In genomic region chr1:176863613-176864012, GRCh38 we compare ENCODE assay signal across 28 cellular contexts.
"Had no signal": no experiment of that assay in that cellular context is flagged by ENCODE, and none has a peak within 500 bp of the region (broad histone marks: within the 10 kb centered on the region; RNA-seq: fewer than 3 reads in every experiment).

No MANE protein-coding gene starts in this region.

- H3K27me3 ChIP-seq: SJSA1 had no signal

- DNase-seq: activated B cell treated with CpG ODN at 0.5 μM for 24 hours; activated CD4-positive, alpha-beta T cell treated with anti-CD3 and anti-CD28 coated beads for 1 hour; activated CD4-positive, alpha-beta T cell treated with anti-CD3 and anti-CD28 coated beads, Interleukin-2, amount 10 ng/mL, durations not matched to agents 24 days and 14 days; activated CD4-positive, alpha-beta T cell treated with anti-CD3 and anti-CD28 coated beads, Interleukin-2, amount 50 U/mL, for 48 hours; activated CD8-positive, alpha-beta memory T cell treated with anti-CD3 and anti-CD28 coated beads, Interleukin-2, amount 10 ng/mL, durations not matched to agents 7 days and 5 days; activated effector memory CD4-positive, alpha-beta T cell treated with Interleukin-2 at 50 U/mL for 16 hours; activated naive CD4-positive, alpha-beta T cell; activated T-cell treated with anti-CD3 and anti-CD28 coated beads, Interleukin-2, amount 50 U/mL, for 24 hours; aorta; central memory CD4-positive, alpha-beta T cell; IMR-90; KG1; NCI-H1105 treated with DMSO at 0.1 percent for 48 hours; NCI-H146; NCI-H187 treated with DMSO at 0.1 percent for 48 hours; NCI-H2081 treated with DMSO at 0.1 percent for 48 hours; NCI-H2171 treated with DMSO at 0.1 percent for 48 hours; NCI-H345; NCI-H510A; NCI-H69; PC-3; SHP77 had no signal

- H3K27ac Mint-ChIP-seq: activated B cell treated with CpG ODN at 0.5 μM for 24 hours; activated CD4-positive, alpha-beta T cell treated with anti-CD3 and anti-CD28 coated beads, Interleukin-2, amount 10 ng/mL, durations not matched to agents 24 days and 14 days; activated CD8-positive, alpha-beta memory T cell treated with anti-CD3 and anti-CD28 coated beads, Interleukin-2, amount 10 ng/mL, durations not matched to agents 7 days and 5 days; activated naive CD4-positive, alpha-beta T cell treated with anti-CD3 and anti-CD28 coated beads, Interleukin-2, amount 50 U/mL, for 24 hours; activated T-cell treated with anti-CD3 and anti-CD28 coated beads, Interleukin-2, amount 50 U/mL, for 24 hours; activated T-helper 1 cell treated with anti-CD3 and anti-CD28 coated beads, Interleukin-12 subunit alpha, Interleukin-12 subunit beta, Interleukin-2, Interleukin-4 antibody, amounts not matched to agents 30 ng/mL and 10 ng/mL and 1 ng/mL, durations not matched to agents 14 hours and 24 hours and 36 hours; T-helper 1 cell treated with Interleukin-12 subunit alpha and Interleukin-12 subunit beta and Interleukin-4 antibody, amounts not matched to agents 30 μg/mL and 1 μg/mL, for 36 hours had no signal

- H3K9me3 Mint-ChIP-seq: activated B cell treated with CpG ODN at 0.5 μM for 24 hours; activated CD4-positive, alpha-beta T cell treated with anti-CD3 and anti-CD28 coated beads, Interleukin-2, amount 10 ng/mL, durations not matched to agents 24 days and 14 days; activated T-cell treated with anti-CD3 and anti-CD28 coated beads, Interleukin-2, amount 50 U/mL, for 24 hours; activated T-helper 1 cell treated with anti-CD3 and anti-CD28 coated beads, Interleukin-12 subunit alpha, Interleukin-12 subunit beta, Interleukin-2, Interleukin-4 antibody, amounts not matched to agents 30 ng/mL and 10 ng/mL and 1 ng/mL, durations not matched to agents 14 hours and 24 hours and 36 hours; T-helper 1 cell treated with Interleukin-12 subunit alpha and Interleukin-12 subunit beta and Interleukin-4 antibody, amounts not matched to agents 30 μg/mL and 1 μg/mL, for 36 hours had no signal

- ATAC-seq: activated CD8-positive, alpha-beta memory T cell treated with anti-CD3 and anti-CD28 coated beads, Interleukin-2, amount 10 ng/mL, durations not matched to agents 7 days and 5 days; PC-3 had no signal

- H3K27me3 Mint-ChIP-seq: activated CD4-positive, alpha-beta T cell treated with anti-CD3 and anti-CD28 coated beads, Interleukin-2, amount 10 ng/mL, durations not matched to agents 24 days and 14 days; activated CD8-positive, alpha-beta memory T cell treated with anti-CD3 and anti-CD28 coated beads, Interleukin-2, amount 10 ng/mL, durations not matched to agents 7 days and 5 days; activated naive CD4-positive, alpha-beta T cell treated with anti-CD3 and anti-CD28 coated beads, Interleukin-2, amount 50 U/mL, for 24 hours had no signal

- H3K4me3 ChIP-seq: SJSA1 had no signal

- H3K36me3 ChIP-seq: SJSA1 had no signal

- H3K4me3 Mint-ChIP-seq: activated B cell treated with CpG ODN at 0.5 μM for 24 hours; activated CD4-positive, alpha-beta T cell treated with anti-CD3 and anti-CD28 coated beads, Interleukin-2, amount 10 ng/mL, durations not matched to agents 24 days and 14 days; activated CD8-positive, alpha-beta memory T cell treated with anti-CD3 and anti-CD28 coated beads, Interleukin-2, amount 10 ng/mL, durations not matched to agents 7 days and 5 days; activated naive CD4-positive, alpha-beta T cell treated with anti-CD3 and anti-CD28 coated beads, Interleukin-2, amount 50 U/mL, for 24 hours; activated T-cell treated with anti-CD3 and anti-CD28 coated beads, Interleukin-2, amount 50 U/mL, for 24 hours; activated T-helper 1 cell treated with anti-CD3 and anti-CD28 coated beads, Interleukin-12 subunit alpha, Interleukin-12 subunit beta, Interleukin-2, Interleukin-4 antibody, amounts not matched to agents 30 ng/mL and 10 ng/mL and 1 ng/mL, durations not matched to agents 14 hours and 24 hours and 36 hours; T-helper 1 cell treated with Interleukin-12 subunit alpha and Interleukin-12 subunit beta and Interleukin-4 antibody, amounts not matched to agents 30 μg/mL and 1 μg/mL, for 36 hours had no signal

- FAIRE-seq: bronchial epithelial cell, RCC 7860 had no signal

- H3K9me3 ChIP-seq: SJSA1 had no signal

- H3K4me1 Mint-ChIP-seq: activated B cell treated with CpG ODN at 0.5 μM for 24 hours; activated CD4-positive, alpha-beta T cell treated with anti-CD3 and anti-CD28 coated beads, Interleukin-2, amount 10 ng/mL, durations not matched to agents 24 days and 14 days; activated CD8-positive, alpha-beta memory T cell treated with anti-CD3 and anti-CD28 coated beads, Interleukin-2, amount 10 ng/mL, durations not matched to agents 7 days and 5 days; activated naive CD4-positive, alpha-beta T cell treated with anti-CD3 and anti-CD28 coated beads, Interleukin-2, amount 50 U/mL, for 24 hours had no signal

- H3K27ac ChIP-seq: SJSA1 had no signal

- H3K36me3 Mint-ChIP-seq: activated CD8-positive, alpha-beta memory T cell treated with anti-CD3 and anti-CD28 coated beads, Interleukin-2, amount 10 ng/mL, durations not matched to agents 7 days and 5 days; activated naive CD4-positive, alpha-beta T cell treated with anti-CD3 and anti-CD28 coated beads, Interleukin-2, amount 50 U/mL, for 24 hours had no signal
